In the genomic region with DNA sequence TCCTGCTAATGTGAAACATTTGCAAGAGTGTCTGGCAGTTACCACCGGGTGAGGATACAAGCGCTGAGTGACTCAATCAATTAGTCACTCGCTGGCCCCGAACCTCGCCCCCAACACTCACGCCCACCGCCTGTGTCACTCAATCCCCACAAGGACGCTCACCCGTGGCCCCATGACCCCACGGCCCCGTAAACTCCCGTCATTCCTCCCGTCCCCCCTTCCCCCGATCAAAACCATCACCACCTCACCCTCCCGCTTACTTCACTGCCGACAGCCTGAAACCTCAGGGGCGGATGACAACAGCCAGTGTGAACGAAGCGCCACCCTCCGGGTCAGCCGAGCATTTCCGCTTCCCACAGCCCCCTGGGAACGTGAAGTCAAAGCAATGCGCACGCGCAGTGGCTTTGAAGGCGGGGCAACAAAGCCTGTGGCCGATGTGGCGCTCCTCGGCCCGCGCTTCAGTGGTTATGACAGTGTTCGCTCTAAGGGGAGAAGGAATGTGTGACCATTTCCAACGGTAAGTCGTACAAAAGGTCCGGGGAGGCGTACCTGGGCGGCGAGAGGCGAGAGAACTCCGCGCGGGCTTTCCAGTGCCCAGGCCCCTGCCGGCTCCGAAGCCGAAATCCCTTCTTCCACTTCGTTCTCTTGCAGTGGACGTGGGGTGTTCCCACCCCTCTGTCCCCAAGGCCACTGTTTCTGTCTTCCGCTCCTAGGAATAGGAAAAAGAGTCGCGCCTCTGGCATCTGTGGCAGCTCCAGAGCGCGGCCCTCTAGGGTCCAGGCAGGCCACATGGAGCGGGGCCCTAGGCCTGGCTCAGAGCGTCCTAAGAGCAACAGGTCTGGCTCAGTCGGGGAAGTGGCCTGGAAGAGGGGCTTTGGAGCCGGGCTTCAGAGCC, we compare ENCODE assay signal across 8 cellular contexts.
DNase-seq lines count a peak whose midpoint lies in the region; ATAC-seq and TF ChIP-seq lines count a peak whose summit lies in the region.

Gene ZNF674 (minus strand): TSS at position 311 of the 895 bp plus-strand sequence. CDS start 3,334 bp downstream, outside the sequence.

- H3K4me3 ChIP-seq in WI38 (ENCODE audit: low read depth, low read length) (peak within 1 kb of the TSS; percentile 85), cardiac fibroblast (replicated peaks in 1 of 2; ENCODE audit: low read depth in 2 of 2, low read length in 2 of 2) (peak within 1 kb of the TSS; percentile 68 to 75)

- TF ChIP-seq CTCF in WI38 (IDR thresholded peaks at IDR 0.05; ENCODE audit: low read depth, low read length) (no peak), cardiac fibroblast (IDR thresholded peaks at IDR 0.05; ENCODE audit: low read depth, low read length) (no peak)

- peak; percentile 87 for ATAC-seq in GM18873 (IDR thresholded peaks at IDR 0.05; ENCODE audit: low FRiP score, unreplicated experiment)
- peak; percentile 77 for ATAC-seq in HG03135 (IDR thresholded peaks at IDR 0.05; ENCODE audit: unreplicated experiment)

- DNase-seq in AG08396 (ENCODE audit: low spot score) = peak; percentile 86
- DNase-seq in NCI-H2196 treated with DMSO at 0.1 percent for 48 hours (lab: John Stamatoyannopoulos, UW; ENCODE audit: unreplicated experiment) = peak; percentile 36
- DNase-seq in cardiac fibroblast (ENCODE audit: low read depth in 2 of 2) = peak; percentile 92 to 93
- peak; percentile 87 for DNase-seq in iris pigment epithelial cell (ENCODE audit: low read depth)
- DNase-seq in stimulated activated CD4-positive, alpha-beta T cell treated with anti-CD3 and anti-CD28 coated beads, Interleukin-12 subunit alpha, Interleukin-12 subunit beta, amount 100 ng/mL, for 24 hours (ENCODE audit: low read depth in 2 of 2) = peak; percentile 78 to 86

Comparison
In these comparisons a context has a peak if more than half of its experiments do, and no peak if none do; other contexts are left out.
1. Peak in every context shown above with its lines: DNase-seq, ATAC-seq and H3K4me3 ChIP-seq.
2. DNase-seq: peak in every context shown above with its lines; median percentile 92 in cardiac fibroblast; 87 in iris pigment epithelial cell; 86 in AG08396; 82 in stimulated activated CD4-positive, alpha-beta T cell treated with anti-CD3 and anti-CD28 coated beads, Interleukin-12 subunit alpha, Interleukin-12 subunit beta, amount 100 ng/mL, for 24 hours; 36 in NCI-H2196 treated with DMSO at 0.1 percent for 48 hours.